16 cellular contexts compared by ENCODE assay signal in genomic region chr1:97999320-97999719, GRCh38.
DNase-seq lines count a peak whose midpoint lies in the region; ATAC-seq and TF ChIP-seq lines count a peak whose summit lies in the region.
"Had no signal": no experiment of that assay in that cellular context is flagged by ENCODE, and none has a peak within 500 bp of the region (broad histone marks: within the 10 kb centered on the region; RNA-seq: fewer than 3 reads in every experiment).

No MANE protein-coding gene starts in this region.

- ATAC-seq in HG02970 (IDR thresholded peaks at IDR 0.05; ENCODE audit: low FRiP score, unreplicated experiment): no peak
- ATAC-seq in sciatic nerve: no peak
- ATAC-seq: pancreas had no signal

- in situ Hi-C loops in ACHN (cut with HindIII; ENCODE audit: low pct_ligation_motif_present, low pct_unique_long_range_greater_than_20kb, low sequenced_read_pairs) (no loop called here), brain microvascular endothelial cell (cut with HindIII; ENCODE audit: low pct_ligation_motif_present, low sequenced_read_pairs) (no loop called here)

- intact Hi-C loops in sciatic nerve (cut with DNase I): loop anchor here (5.0 kb wide), 1 partner anchor 937 kb away; no protein-coding TSS in a partner anchor

- TF ChIP-seq CTCF in brain microvascular endothelial cell (IDR thresholded peaks at IDR 0.05; ENCODE audit: low read depth, low read length, missing control alignments): no peak

- no peak overlapping the region for H3K4me3 ChIP-seq in brain microvascular endothelial cell (ENCODE audit: low read depth, low read length)
- H3K4me3 ChIP-seq: cardiac muscle cell, pancreas, PC-9 had no signal

- peak overlapping the region; percentile 55 for H3K27ac ChIP-seq in brain microvascular endothelial cell
- H3K27ac ChIP-seq: cardiac muscle cell, pancreas, PC-9 had no signal

- DNase-seq in ACHN (peak; percentile 62), HS-27A (ENCODE audit: low read depth) (peak; percentile 91), brain microvascular endothelial cell (peak; percentile 86), kidney glomerular epithelial cell (lab: John Stamatoyannopoulos, UW) (peak; percentile 64), H4 (ENCODE audit: low spot score) (no peak), sciatic nerve (ENCODE audit: low spot score) (no peak), MV-4-11 (lab: John Stamatoyannopoulos, UW) (no peak)
- DNase-seq: activated effector memory CD4-positive, alpha-beta T cell treated with anti-CD3 and anti-CD28 coated beads, Interleukin-2, amount 50 U/mL, for 16 hours; effector memory CD4-positive, alpha-beta T cell; immature natural killer cell; NCI-H2029; NCI-H526; pancreas; PC-9 had no signal

- no peaks in the 10 kb centered on the region for H3K27me3 ChIP-seq in brain microvascular endothelial cell (replicated peaks)
- H3K27me3 ChIP-seq: cardiac muscle cell, pancreas had no signal

- no peaks in the 10 kb centered on the region for H3K36me3 ChIP-seq in brain microvascular endothelial cell (replicated peaks)
- H3K36me3 ChIP-seq: cardiac muscle cell, pancreas had no signal

Comparison
In these comparisons a context has a peak if more than half of its experiments do, and no peak if none do; other contexts are left out.
1. DNase-seq: peak in ACHN (single experiment), HS-27A (single experiment), brain microvascular endothelial cell (single experiment) and kidney glomerular epithelial cell (single experiment); none in H4 (single experiment), sciatic nerve (single experiment) and MV-4-11 (single experiment).